Comparison of ENCODE assay signal across 37 cellular contexts in genomic region chr12:44921736-44922135, GRCh38. TPM values are rescaled to one million over a fixed set of nuclear protein-coding genes. Genes with fewer than 3 reads are reported as not detected.
DNase-seq lines count a peak whose midpoint lies in the region; ATAC-seq and FAIRE-seq lines count a peak whose summit lies in the region.
"Had no signal": no experiment of that assay in that cellular context is flagged by ENCODE, and none has a peak within 500 bp of the region (broad histone marks: within the 10 kb centered on the region; RNA-seq: fewer than 3 reads in every experiment).

No MANE protein-coding gene starts in this region.

- 77 to 87% (median 87%) methylated on average over 3 of the region's 3 CpGs for WGBS in small intestine, 3 donors

- no peak overlapping the region for H3K4me3 Mint-ChIP-seq in activated CD4-positive, alpha-beta memory T cell treated with anti-CD3 and anti-CD28 coated beads, Interleukin-2, amount 10 ng/mL, durations not matched to agents 7 days and 5 days
- H3K4me3 Mint-ChIP-seq: B cell; CD14-positive monocyte; CD4-positive, alpha-beta memory T cell; CD4-positive, alpha-beta T cell; CD4-positive, CD25-positive, alpha-beta regulatory T cell; CD8-positive, alpha-beta memory T cell; CD8-positive, alpha-beta T cell had no signal

- no peaks in the 10 kb centered on the region for H3K9me3 ChIP-seq in small intestine (ENCODE audit: control insufficient read depth, low read depth)
- H3K9me3 ChIP-seq: A549; BE2C; BLaER1; BLaER1 treated with 17β-estradiol and CSF1 and Interleukin-3, amounts not matched to agents 10 nM and 100 nM; Caco-2 had no signal

- no peak overlapping the region for H3K27ac Mint-ChIP-seq in activated CD4-positive, alpha-beta memory T cell treated with anti-CD3 and anti-CD28 coated beads, Interleukin-2, amount 10 ng/mL, durations not matched to agents 7 days and 5 days
- H3K27ac Mint-ChIP-seq: B cell; CD14-positive monocyte; CD4-positive, alpha-beta memory T cell; CD4-positive, alpha-beta T cell; CD4-positive, CD25-positive, alpha-beta regulatory T cell; CD8-positive, alpha-beta T cell had no signal

- no peak overlapping the region for H3K4me3 ChIP-seq in small intestine (ENCODE audit: low read depth in 1 of 2, low read length in 2 of 2)
- H3K4me3 ChIP-seq: A549; BLaER1; BLaER1 treated with 17β-estradiol and CSF1 and Interleukin-3, amounts not matched to agents 10 nM and 100 nM had no signal

- DNase-seq in Ammon's horn (ENCODE audit: low spot score) (peak; percentile 4), caudate nucleus (lab: John Stamatoyannopoulos, UW) (peak in 15 of 61 donors; percentile 1 to 64 (median 10)), putamen (ENCODE audit: low spot score) (peak; percentile 74), small intestine (no peak), AG20443 (ENCODE audit: low spot score) (no peak), cerebellar cortex (ENCODE audit: low spot score) (no peak)
- no peak for DNase-seq in activated CD4-positive, alpha-beta memory T cell treated with anti-CD3 and anti-CD28 coated beads, Interleukin-2, amount 10 ng/mL, durations not matched to agents 7 days and 5 days
- DNase-seq: 8988T; ACHN; AML-193; BE2C; C1 segment of cervical spinal cord; Caco-2; Calu3; CD4-positive, alpha-beta memory T cell; CD4-positive, alpha-beta T cell; CD4-positive, CD25-positive, alpha-beta regulatory T cell; CD8-positive, alpha-beta memory T cell; CD8-positive, alpha-beta T cell; COR-L47; DMS 273 treated with DMSO at 0.1 percent for 48 hours; DMS153; DMS53; DMS79; DMS79 treated with DMSO at 0.1 percent for 48 hours; DND-41; EL had no signal

- no peaks in the 10 kb centered on the region for H3K27me3 Mint-ChIP-seq in activated CD4-positive, alpha-beta memory T cell treated with anti-CD3 and anti-CD28 coated beads, Interleukin-2, amount 10 ng/mL, durations not matched to agents 7 days and 5 days
- H3K27me3 Mint-ChIP-seq: CD4-positive, alpha-beta T cell; CD4-positive, CD25-positive, alpha-beta regulatory T cell; CD8-positive, alpha-beta memory T cell had no signal

- peaks cover 0 to 2% of the 10 kb centered on the region in 2 donors for H3K27me3 ChIP-seq in small intestine (ENCODE audit: control insufficient read depth in 2 of 2, insufficient read depth in 2 of 2, low read length in 2 of 2)
- H3K27me3 ChIP-seq: BE2C; BLaER1; BLaER1 treated with 17β-estradiol and CSF1 and Interleukin-3, amounts not matched to agents 10 nM and 100 nM had no signal

- no peaks in the 10 kb centered on the region for H3K9me3 Mint-ChIP-seq in activated CD4-positive, alpha-beta memory T cell treated with anti-CD3 and anti-CD28 coated beads, Interleukin-2, amount 10 ng/mL, durations not matched to agents 7 days and 5 days
- H3K9me3 Mint-ChIP-seq: CD14-positive monocyte; CD4-positive, alpha-beta memory T cell; CD4-positive, alpha-beta T cell; CD4-positive, CD25-positive, alpha-beta regulatory T cell; CD8-positive, alpha-beta memory T cell; CD8-positive, alpha-beta T cell had no signal

- no peak for ATAC-seq in HG03039 (IDR thresholded peaks at IDR 0.05; ENCODE audit: unreplicated experiment)
- ATAC-seq: A549; CD8-positive, alpha-beta T cell had no signal

- CTCF ChIA-PET in activated CD4-positive, alpha-beta memory T cell treated with anti-CD3 and anti-CD28 coated beads, Interleukin-2, amount 10 ng/mL, durations not matched to agents 7 days and 5 days (lab: Charles Lee) = interaction anchor here (0.8 kb wide), 1 partner anchor 830 kb away, joined by 3 read pairs; no protein-coding TSS in a partner anchor

- no peaks in the 10 kb centered on the region for H3K4me1 Mint-ChIP-seq in activated CD4-positive, alpha-beta memory T cell treated with anti-CD3 and anti-CD28 coated beads, Interleukin-2, amount 10 ng/mL, durations not matched to agents 7 days and 5 days
- H3K4me1 Mint-ChIP-seq: B cell; CD14-positive monocyte; CD4-positive, alpha-beta memory T cell; CD4-positive, CD25-positive, alpha-beta regulatory T cell; CD8-positive, alpha-beta memory T cell had no signal

- H3K4me1 ChIP-seq in small intestine (ENCODE audit: control insufficient read depth in 2 of 2, insufficient read depth in 1 of 2, low read depth in 1 of 2, low read length in 1 of 2) = no peaks in the 10 kb centered on the region
- H3K4me1 ChIP-seq: A549; BE2C; BLaER1; BLaER1 treated with 17β-estradiol and CSF1 and Interleukin-3, amounts not matched to agents 10 nM and 100 nM; Caco-2 had no signal

- H3K36me3 Mint-ChIP-seq in activated CD4-positive, alpha-beta memory T cell treated with anti-CD3 and anti-CD28 coated beads, Interleukin-2, amount 10 ng/mL, durations not matched to agents 7 days and 5 days (ENCODE audit: low read depth) = no peaks in the 10 kb centered on the region
- H3K36me3 Mint-ChIP-seq: CD14-positive monocyte; CD4-positive, alpha-beta memory T cell; CD4-positive, CD25-positive, alpha-beta regulatory T cell; CD8-positive, alpha-beta memory T cell; CD8-positive, alpha-beta T cell had no signal

- FAIRE-seq in small intestine (lab: Jason Lieb, UNC) = peak; percentile 5
- FAIRE-seq: A204.1, A549, D721Med had no signal

- peak overlapping the region; percentile 62 for H3K27ac ChIP-seq in caudate nucleus (ENCODE audit: low read depth, low read length)
- no peak overlapping the region for H3K27ac ChIP-seq in small intestine (ENCODE audit: low read depth in 1 of 2, low read length in 1 of 2)
- H3K27ac ChIP-seq: A549; BLaER1; BLaER1 treated with 17β-estradiol and CSF1 and Interleukin-3, amounts not matched to agents 10 nM and 100 nM; C4-2B had no signal

- no peaks in the 10 kb centered on the region for H3K36me3 ChIP-seq in small intestine (ENCODE audit: control insufficient read depth in 2 of 2, insufficient read depth in 2 of 2, low read length in 2 of 2)
- H3K36me3 ChIP-seq: BE2C; BLaER1; BLaER1 treated with 17β-estradiol and CSF1 and Interleukin-3, amounts not matched to agents 10 nM and 100 nM had no signal

- POLR2A ChIA-PET in activated CD4-positive, alpha-beta memory T cell treated with anti-CD3 and anti-CD28 coated beads, Interleukin-2, amount 10 ng/mL, durations not matched to agents 7 days and 5 days (lab: Charles Lee) = no interaction called here

RNA-seq across cellular contexts. Expression of gene NELL2, which starts 45.6 kb away (rescaled TPM):
- polyA plus RNA-seq in small intestine = 10 to 100 TPM in 2 of 3 donors, 1 to 10 TPM in 1; 4.4 to 29.1 (median 25.1) TPM
- 10 to 100 TPM; 10.1 to 10.5 TPM for total RNA-seq in activated CD4-positive, alpha-beta memory T cell treated with anti-CD3 and anti-CD28 coated beads, Interleukin-2, amount 10 ng/mL, durations not matched to agents 7 days and 5 days
- total RNA-seq: B cell, Calu3, G401 had no signal

Comparison
In these comparisons a context has a peak if more than half of its experiments do, and no peak if none do; other contexts are left out.
1. DNase-seq: peak in Ammon's horn (single experiment) and putamen (single experiment); none in small intestine (single experiment), AG20443 (single experiment), activated CD4-positive, alpha-beta memory T cell treated with anti-CD3 and anti-CD28 coated beads, Interleukin-2, amount 10 ng/mL, durations not matched to agents 7 days and 5 days (single experiment) and cerebellar cortex (single experiment).